In genomic region chr13:32139251-32139650, GRCh38 we compare ENCODE assay signal across 31 cellular contexts.
"Had no signal": no experiment of that assay in that cellular context is flagged by ENCODE, and none has a peak within 500 bp of the region (broad histone marks: within the 10 kb centered on the region; RNA-seq: fewer than 3 reads in every experiment).

No MANE protein-coding gene starts in this region.

- H3K4me3 Mint-ChIP-seq: activated B cell treated with CpG ODN at 0.5 μM for 24 hours; activated CD4-positive, alpha-beta memory T cell treated with anti-CD3 and anti-CD28 coated beads, Interleukin-2, amount 10 ng/mL, durations not matched to agents 7 days and 5 days; activated CD8-positive, alpha-beta memory T cell treated with anti-CD3 and anti-CD28 coated beads, Interleukin-2, amount 10 ng/mL, durations not matched to agents 7 days and 5 days; activated naive CD4-positive, alpha-beta T cell treated with anti-CD3 and anti-CD28 coated beads, Interleukin-2, amount 10 ng/mL, durations not matched to agents 7 days and 5 days; activated naive CD8-positive, alpha-beta T cell; activated naive CD8-positive, alpha-beta T cell treated with anti-CD3 and anti-CD28 coated beads, Interleukin-2, amount 50 U/mL, for 24 hours; brain had no signal

- H3K9me3 Mint-ChIP-seq: activated B cell treated with CpG ODN at 0.5 μM for 24 hours; activated CD4-positive, alpha-beta memory T cell treated with anti-CD3 and anti-CD28 coated beads, Interleukin-2, amount 10 ng/mL, durations not matched to agents 7 days and 5 days; activated naive CD4-positive, alpha-beta T cell treated with anti-CD3 and anti-CD28 coated beads, Interleukin-2, amount 10 ng/mL, durations not matched to agents 7 days and 5 days; activated naive CD8-positive, alpha-beta T cell treated with anti-CD3 and anti-CD28 coated beads, Interleukin-2, amount 50 U/mL, for 24 hours; brain had no signal

- H3K27ac Mint-ChIP-seq: activated B cell treated with CpG ODN at 0.5 μM for 24 hours; activated CD4-positive, alpha-beta memory T cell treated with anti-CD3 and anti-CD28 coated beads, Interleukin-2, amount 10 ng/mL, durations not matched to agents 7 days and 5 days; activated CD8-positive, alpha-beta memory T cell treated with anti-CD3 and anti-CD28 coated beads, Interleukin-2, amount 10 ng/mL, durations not matched to agents 7 days and 5 days; activated naive CD4-positive, alpha-beta T cell treated with anti-CD3 and anti-CD28 coated beads, Interleukin-2, amount 10 ng/mL, durations not matched to agents 7 days and 5 days; activated naive CD8-positive, alpha-beta T cell; activated naive CD8-positive, alpha-beta T cell treated with anti-CD3 and anti-CD28 coated beads, Interleukin-2, amount 50 U/mL, for 24 hours; brain had no signal

- H3K36me3 Mint-ChIP-seq: activated CD8-positive, alpha-beta memory T cell treated with anti-CD3 and anti-CD28 coated beads, Interleukin-2, amount 10 ng/mL, durations not matched to agents 7 days and 5 days; activated naive CD4-positive, alpha-beta T cell treated with anti-CD3 and anti-CD28 coated beads, Interleukin-2, amount 10 ng/mL, durations not matched to agents 7 days and 5 days; activated naive CD8-positive, alpha-beta T cell had no signal

- H3K4me1 Mint-ChIP-seq: activated B cell treated with CpG ODN at 0.5 μM for 24 hours; activated CD4-positive, alpha-beta memory T cell treated with anti-CD3 and anti-CD28 coated beads, Interleukin-2, amount 10 ng/mL, durations not matched to agents 7 days and 5 days; activated CD8-positive, alpha-beta memory T cell treated with anti-CD3 and anti-CD28 coated beads, Interleukin-2, amount 10 ng/mL, durations not matched to agents 7 days and 5 days; activated naive CD4-positive, alpha-beta T cell treated with anti-CD3 and anti-CD28 coated beads, Interleukin-2, amount 10 ng/mL, durations not matched to agents 7 days and 5 days; activated naive CD8-positive, alpha-beta T cell treated with anti-CD3 and anti-CD28 coated beads, Interleukin-2, amount 50 U/mL, for 24 hours had no signal

- H3K27me3 Mint-ChIP-seq: activated B cell treated with CpG ODN at 0.5 μM for 24 hours; activated CD4-positive, alpha-beta memory T cell treated with anti-CD3 and anti-CD28 coated beads, Interleukin-2, amount 10 ng/mL, durations not matched to agents 7 days and 5 days; activated naive CD4-positive, alpha-beta T cell treated with anti-CD3 and anti-CD28 coated beads, Interleukin-2, amount 10 ng/mL, durations not matched to agents 7 days and 5 days; activated naive CD8-positive, alpha-beta T cell; activated naive CD8-positive, alpha-beta T cell treated with anti-CD3 and anti-CD28 coated beads, Interleukin-2, amount 50 U/mL, for 24 hours had no signal

- ATAC-seq: activated CD8-positive, alpha-beta memory T cell treated with anti-CD3 and anti-CD28 coated beads, Interleukin-2, amount 10 ng/mL, durations not matched to agents 7 days and 5 days; activated naive CD8-positive, alpha-beta T cell treated with anti-CD3 and anti-CD28 coated beads, Interleukin-2, amount 50 U/mL, for 24 hours; Panc1; SK-N-SH treated with all-trans-retinoic acid at 6 μM for 48 hours had no signal

- DNase-seq: activated B cell treated with CpG ODN at 0.5 μM for 24 hours; activated CD4-positive, alpha-beta memory T cell treated with anti-CD3 and anti-CD28 coated beads, Interleukin-2, amount 10 ng/mL, durations not matched to agents 7 days and 5 days; activated CD4-positive, alpha-beta T cell treated with anti-CD3 and anti-CD28 coated beads for 48 hours; activated CD4-positive, CD25-positive, alpha-beta regulatory T cell treated with anti-CD3 and anti-CD28 coated beads, Interleukin-2, amount 50 U/mL, for 72 hours; activated CD8-positive, alpha-beta memory T cell treated with anti-CD3 and anti-CD28 coated beads for 24 hours; activated CD8-positive, alpha-beta memory T cell treated with anti-CD3 and anti-CD28 coated beads, Interleukin-2, amount 10 ng/mL, durations not matched to agents 7 days and 5 days; activated CD8-positive, alpha-beta memory T cell treated with anti-CD3 and anti-CD28 coated beads, Interleukin-2, amount 50 U/mL, for 48 hours; activated effector memory CD4-positive, alpha-beta T cell treated with Interleukin-2 at 50 U/mL for 16 hours; activated naive CD4-positive, alpha-beta T cell treated with anti-CD3 and anti-CD28 coated beads, Interleukin-2, amount 10 ng/mL, durations not matched to agents 7 days and 5 days; activated naive CD8-positive, alpha-beta T cell treated with anti-CD3 and anti-CD28 coated beads, Interleukin-2, amount 50 U/mL, for 24 hours; activated T-cell treated with anti-CD3 and anti-CD28 coated beads, Interleukin-2, amount 50 U/mL, for 48 hours; anterior cingulate cortex; caudate nucleus; cerebellar nuclear complex; NCI-H1105; NCI-H1417 treated with DMSO at 0.1 percent for 48 hours; NCI-H187 treated with DMSO at 0.1 percent for 48 hours; NCI-H2081; NCI-H2171 treated with DMSO at 0.1 percent for 48 hours; NCI-H2227 treated with DMSO at 0.1 percent for 48 hours; NCI-H446; NCI-H510A treated with DMSO at 0.1 percent for 48 hours; NCI-H526 treated with DMSO at 0.1 percent for 48 hours; SHP77; T-helper 1 cell; T-helper 2 cell; T-helper 9 cell had no signal
